Comparison of ENCODE assay signal across 1 cellular context in genomic region chr22:42577141-42577540, GRCh38. TPM values are rescaled to one million over a fixed set of nuclear protein-coding genes. Genes with fewer than 3 reads are reported as not detected.
"Had no signal": no experiment of that assay in that cellular context is flagged by ENCODE, and none has a peak within 500 bp of the region (broad histone marks: within the 10 kb centered on the region; RNA-seq: fewer than 3 reads in every experiment).

No MANE protein-coding gene starts in this region.

RNA-seq across cellular contexts. Expression of gene SERHL2, which starts 23.4 kb away (rescaled TPM):
- total RNA-seq: H1 had no signal
